Comparison of ENCODE assay signal across 13 cellular contexts in the genomic region with DNA sequence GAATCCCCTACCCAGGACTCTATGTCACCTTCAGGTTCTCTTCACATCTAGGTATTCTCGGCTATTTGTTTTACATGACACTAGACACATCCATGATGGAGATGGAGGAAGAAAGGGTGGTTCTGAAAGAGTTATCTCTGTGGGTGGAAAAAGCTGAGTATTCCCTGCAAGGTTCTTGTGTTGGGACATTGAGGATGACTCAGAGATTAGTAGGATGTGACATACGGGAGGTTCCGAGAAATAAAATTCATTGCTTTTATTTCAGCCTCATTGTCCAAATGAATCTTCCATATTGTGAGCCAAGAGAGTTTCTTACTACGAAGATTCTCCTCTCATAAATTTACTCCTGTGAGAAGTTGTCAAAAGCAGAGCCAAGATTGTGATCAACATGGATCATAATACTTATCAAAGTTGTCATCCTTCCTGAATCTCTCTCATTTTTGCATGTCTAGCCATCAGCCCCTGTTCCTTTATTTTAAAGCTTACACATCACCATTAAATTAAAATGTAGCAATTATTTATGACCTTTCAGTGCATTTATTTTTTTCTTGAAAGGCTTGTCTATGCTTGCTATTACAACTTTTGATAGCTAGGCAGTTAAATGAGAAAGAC.
"Had no signal": no experiment of that assay in that cellular context is flagged by ENCODE, and none has a peak within 500 bp of the region (broad histone marks: within the 10 kb centered on the region; RNA-seq: fewer than 3 reads in every experiment).

No MANE protein-coding gene starts in this region.

- H3K4me1 Mint-ChIP-seq: naive thymus-derived CD8-positive, alpha-beta T cell had no signal

- H3K79me2 ChIP-seq: hepatocyte had no signal

- H3K4me3 ChIP-seq: hepatocyte, lung, right atrium auricular region, smooth muscle cell, thyroid gland, vagina had no signal

- H3K4me2 ChIP-seq: hepatocyte, smooth muscle cell had no signal

- ATAC-seq: activated T-cell treated with anti-CD3 and anti-CD28 coated beads, Interleukin-2, amount 50 U/mL, for 4 hours; left cardiac atrium; naive thymus-derived CD8-positive, alpha-beta T cell had no signal

- H2AFZ ChIP-seq: hepatocyte had no signal

- H3K36me3 ChIP-seq: right atrium auricular region, thyroid gland, vagina had no signal

- H3K27ac ChIP-seq: hepatocyte, right atrium auricular region, thyroid gland, vagina had no signal

- H3K9me3 ChIP-seq: right atrium auricular region, thyroid gland, vagina had no signal

- H3K27me3 ChIP-seq: right atrium auricular region, thyroid gland, vagina had no signal

- DNase-seq: activated CD4-positive, alpha-beta T cell treated with anti-CD3 and anti-CD28 coated beads for 1 hour; activated CD4-positive, alpha-beta T cell treated with anti-CD3 and anti-CD28 coated beads, Interleukin-2, amount 50 U/mL, for 48 hours; activated T-cell treated with anti-CD3 and anti-CD28 coated beads, Interleukin-2, amount 50 U/mL, for 4 hours; aorta; left cardiac atrium; naive thymus-derived CD8-positive, alpha-beta T cell; T-helper 9 cell; thyroid gland had no signal

- H3K36me3 Mint-ChIP-seq: naive thymus-derived CD8-positive, alpha-beta T cell had no signal

- H3K4me3 Mint-ChIP-seq: activated T-cell treated with anti-CD3 and anti-CD28 coated beads, Interleukin-2, amount 50 U/mL, for 4 hours; naive thymus-derived CD8-positive, alpha-beta T cell had no signal

- H3K27ac Mint-ChIP-seq: naive thymus-derived CD8-positive, alpha-beta T cell had no signal
